In the genomic region with DNA sequence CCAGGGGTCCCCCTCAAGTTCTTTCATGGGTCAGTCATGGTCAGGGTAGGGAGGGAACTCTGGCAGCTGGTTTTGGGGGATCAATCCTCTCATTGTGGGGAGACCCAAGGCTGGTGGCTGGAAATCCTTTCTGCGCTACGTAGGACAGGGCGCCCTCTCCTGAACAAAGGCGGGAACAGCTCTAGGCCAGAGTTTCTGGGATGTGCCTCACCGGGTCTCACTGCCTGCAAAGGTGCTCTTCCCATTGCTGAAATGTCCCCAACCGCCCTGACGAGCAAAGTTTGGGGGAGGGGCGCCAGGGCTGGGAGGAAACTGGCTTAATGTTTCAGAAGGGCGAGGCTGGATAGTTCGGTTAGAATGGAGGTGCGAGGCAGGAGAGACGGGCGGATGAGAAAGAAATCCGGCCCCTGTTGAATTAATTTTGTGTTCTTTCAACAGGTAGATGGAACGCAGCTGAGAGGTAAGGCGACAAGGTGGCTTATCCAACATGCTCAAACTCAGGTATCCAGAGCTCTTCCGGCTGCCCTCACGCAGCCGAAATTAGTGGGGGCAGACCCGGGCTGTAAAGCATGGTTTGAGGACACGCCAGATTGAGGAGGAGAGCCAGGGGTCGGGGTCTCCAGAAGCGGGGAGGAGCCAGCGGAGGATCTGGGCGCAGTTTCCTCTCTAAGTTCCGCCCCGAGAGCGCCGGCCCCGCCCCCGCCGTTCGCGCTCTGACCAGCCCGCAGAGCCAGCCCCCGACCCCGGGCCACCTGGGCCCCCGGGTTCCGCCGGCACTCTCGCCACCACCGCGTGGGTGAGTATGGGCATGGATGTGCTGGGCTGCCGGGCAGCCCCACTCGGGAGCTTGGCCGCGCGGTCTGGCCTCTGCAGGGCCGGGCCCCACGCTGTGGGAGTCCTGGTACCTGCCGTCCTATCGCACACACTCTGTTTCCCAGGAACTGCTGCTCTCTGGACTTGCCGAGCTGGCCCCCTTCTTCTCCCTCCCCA, we compare ENCODE assay signal across 8 cellular contexts. TPM values are rescaled to one million over a fixed set of nuclear protein-coding genes. Genes with fewer than 3 reads are reported as not detected.
A peak's percentile ranks its signal among the peaks of the same experiment; 100 is the strongest.
DNase-seq lines count a peak whose midpoint lies in the region; ATAC-seq and TF ChIP-seq lines count a peak whose summit lies in the region.

A gene (plus strand): TSS at position 705 of the 990 bp plus-strand sequence. CDS start 2,700 bp downstream, outside the sequence.

- H3K27ac Mint-ChIP-seq in stimulated activated memory B cell treated with anti-CD40 and anti-IgM and Interleukin-4, amounts not matched to agents 10 μg/mL and 1 μg/mL and 100 μg/mL, for 72 hours: peak within 1 kb of the TSS; percentile 82

- peak; percentile 82 for TF ChIP-seq CTCF in AG04450 (IDR thresholded peaks at IDR 0.05; ENCODE audit: low read depth, low read length)

- DNase-seq in AG04450 (ENCODE audit: low read depth, low spot score): no peak
- DNase-seq in NCI-H774 (lab: John Stamatoyannopoulos, UW): peak; percentile 64
- peak; percentile 85 for DNase-seq in activated CD8-positive, alpha-beta memory T cell treated with anti-CD3 and anti-CD28 coated beads for 24 hours
- peak; percentile 75 for DNase-seq in epidermal melanocyte (ENCODE audit: insufficient read length, low spot score)
- peak; percentile 43 for DNase-seq in midbrain (lab: John Stamatoyannopoulos, UW)

- no peaks in the 10 kb centered on the region for H3K27me3 ChIP-seq in AG04450 (ENCODE audit: control insufficient read depth, insufficient read depth, low read length)

- no peak within 1 kb of the TSS for H3K27ac ChIP-seq in AG04450 (ENCODE audit: low read depth, low read length)

- CTCF ChIA-PET in AG04450 (lab: Charles Lee): interaction anchor here (0.7 to 4.0 kb wide), 18 partner anchors 8 to 264 kb away, joined by 3 to 34 read pairs (median 4); a partner anchor contains a TSS

- no peaks in the 10 kb centered on the region for H3K27me3 Mint-ChIP-seq in stimulated activated memory B cell treated with anti-CD40 and anti-IgM and Interleukin-4, amounts not matched to agents 10 μg/mL and 1 μg/mL and 100 μg/mL, for 72 hours

- no peaks in the 10 kb centered on the region for H3K9me3 ChIP-seq in AG04450 (ENCODE audit: control insufficient read depth, insufficient read depth, low read length)

- H3K9me3 Mint-ChIP-seq in stimulated activated memory B cell treated with anti-CD40 and anti-IgM and Interleukin-4, amounts not matched to agents 10 μg/mL and 1 μg/mL and 100 μg/mL, for 72 hours: no peaks in the 10 kb centered on the region

- H3K4me3 Mint-ChIP-seq in stimulated activated memory B cell treated with anti-CD40 and anti-IgM and Interleukin-4, amounts not matched to agents 10 μg/mL and 1 μg/mL and 100 μg/mL, for 72 hours: peak within 1 kb of the TSS; percentile 97

- no peaks in the 10 kb centered on the region for H3K36me3 Mint-ChIP-seq in stimulated activated memory B cell treated with anti-CD40 and anti-IgM and Interleukin-4, amounts not matched to agents 10 μg/mL and 1 μg/mL and 100 μg/mL, for 72 hours

- TF ChIP-seq POLR2A in GM18526 (IDR thresholded peaks at IDR 0.05; ENCODE audit: extremely low read depth, insufficient read length): peak; percentile 35

- POLR2A ChIA-PET in AG04450 (lab: Yijun Ruan, JAX): interaction anchor here (1.0 to 1.6 kb wide), 3 partner anchors 10 to 41 kb away, joined by 3 to 4 read pairs (median 4); no protein-coding TSS in a partner anchor

- peak; percentile 62 for ATAC-seq in HG03159 (IDR thresholded peaks at IDR 0.05; ENCODE audit: unreplicated experiment)
- ATAC-seq in stimulated activated memory B cell treated with anti-CD40 and anti-IgM and Interleukin-4, amounts not matched to agents 10 μg/mL and 1 μg/mL and 100 μg/mL, for 72 hours: peak; percentile 85

- H3K4me1 Mint-ChIP-seq in stimulated activated memory B cell treated with anti-CD40 and anti-IgM and Interleukin-4, amounts not matched to agents 10 μg/mL and 1 μg/mL and 100 μg/mL, for 72 hours: peaks cover 21% of the 10 kb centered on the region

- H3K4me3 ChIP-seq in AG04450 (ENCODE audit: low read depth, low read length): peak within 1 kb of the TSS; percentile 81

RNA-seq across cellular contexts. Expression of the gene that starts here (rescaled TPM):
- 20.8 and 26.3 TPM in 2 replicates for polyA plus RNA-seq in AG04450 (2011; rRNA removed)
- polyA minus RNA-seq in AG04450 (2011; rRNA and poly(A)+ RNA removed): 20.9 and 24.8 TPM in 2 replicates
